26 cellular contexts compared by ENCODE assay signal in the genomic region with DNA sequence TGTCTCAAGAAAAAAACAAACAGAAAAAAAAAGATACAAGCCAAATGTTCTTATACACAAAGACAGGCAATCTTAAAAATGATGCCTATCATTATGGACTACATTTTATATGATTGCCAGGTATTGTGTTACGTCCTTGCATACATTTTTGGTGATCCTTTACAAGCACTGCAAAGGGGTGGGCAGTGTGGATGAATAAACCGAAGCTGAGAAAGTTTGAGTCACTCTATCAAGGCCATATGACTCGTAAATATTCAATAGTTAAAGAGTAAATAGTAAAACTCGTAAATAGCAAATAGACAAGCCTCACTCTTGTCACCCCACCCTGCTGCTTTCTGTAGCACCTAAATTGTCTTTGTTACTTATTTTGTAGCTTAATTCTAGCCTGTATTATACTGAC.
"Had no signal": no experiment of that assay in that cellular context is flagged by ENCODE, and none has a peak within 500 bp of the region (broad histone marks: within the 10 kb centered on the region; RNA-seq: fewer than 3 reads in every experiment).

No MANE protein-coding gene starts in this region.

- H3K4me2 ChIP-seq: SK-N-SH had no signal

- H3K9me3 ChIP-seq: SJCRH30, SK-N-SH had no signal

- H3K36me3 Mint-ChIP-seq: activated naive CD8-positive, alpha-beta T cell treated with anti-CD3 and anti-CD28 coated beads for 36 hours had no signal

- DNase-seq: activated CD4-positive, alpha-beta T cell treated with anti-CD3 and anti-CD28 coated beads for 4 hours; activated CD8-positive, alpha-beta memory T cell treated with anti-CD3 and anti-CD28 coated beads, Interleukin-2, amount 50 U/mL, for 4 hours; activated CD8-positive, alpha-beta T cell treated with anti-CD3 and anti-CD28 coated beads for 36 hours; activated gamma-delta T cell treated with Interleukin-2 at 50 U/mL for 16 hours; activated naive CD4-positive, alpha-beta T cell treated with anti-CD3 and anti-CD28 coated beads, Interleukin-2, amount 10 ng/mL, durations not matched to agents 7 days and 5 days; activated naive CD8-positive, alpha-beta T cell treated with anti-CD3 and anti-CD28 coated beads for 36 hours; activated T-cell treated with anti-CD3 and anti-CD28 coated beads, Interleukin-2, amount 50 U/mL, for 72 hours; anterior cingulate cortex; caudate nucleus; KG1; NCI-H1092; NCI-H1417; NCI-H1930; NCI-H2171; NCI-H2227 treated with DMSO at 0.1 percent for 48 hours; NCI-H446 treated with DMSO at 0.1 percent for 48 hours; NCI-H524 treated with DMSO at 0.1 percent for 48 hours; NCI-H82; RPMI8226; SJCRH30; SK-N-SH; T-helper 1 cell; WERI-Rb-1 had no signal

- H3K36me3 ChIP-seq: SJCRH30, WERI-Rb-1 had no signal

- H3K27me3 Mint-ChIP-seq: activated CD8-positive, alpha-beta T cell treated with anti-CD3 and anti-CD28 coated beads for 36 hours had no signal

- H3K4me3 ChIP-seq: SJCRH30 had no signal

- H3K27ac ChIP-seq: SJCRH30, WERI-Rb-1 had no signal

- ATAC-seq: activated CD8-positive, alpha-beta T cell treated with anti-CD3 and anti-CD28 coated beads for 36 hours; activated T-cell treated with anti-CD3 and anti-CD28 coated beads, Interleukin-2, amount 50 U/mL, for 72 hours; Panc1; Right ventricle myocardium inferior had no signal

- H3K4me3 Mint-ChIP-seq: activated CD8-positive, alpha-beta T cell treated with anti-CD3 and anti-CD28 coated beads for 36 hours; activated naive CD4-positive, alpha-beta T cell treated with anti-CD3 and anti-CD28 coated beads, Interleukin-2, amount 10 ng/mL, durations not matched to agents 7 days and 5 days; activated naive CD8-positive, alpha-beta T cell treated with anti-CD3 and anti-CD28 coated beads for 36 hours; activated T-cell treated with anti-CD3 and anti-CD28 coated beads, Interleukin-2, amount 50 U/mL, for 72 hours had no signal

- H3K27me3 ChIP-seq: SJCRH30 had no signal

- H3K9me3 Mint-ChIP-seq: activated CD8-positive, alpha-beta T cell treated with anti-CD3 and anti-CD28 coated beads for 36 hours; activated naive CD4-positive, alpha-beta T cell treated with anti-CD3 and anti-CD28 coated beads, Interleukin-2, amount 10 ng/mL, durations not matched to agents 7 days and 5 days; activated naive CD8-positive, alpha-beta T cell treated with anti-CD3 and anti-CD28 coated beads for 36 hours; activated T-cell treated with anti-CD3 and anti-CD28 coated beads, Interleukin-2, amount 50 U/mL, for 72 hours; activated T-helper 2 cell treated with anti-CD3 and anti-CD28 coated beads, Interferon-gamma antibody, Interleukin-2, Interleukin-4, amounts not matched to agents 10 μg/mL and 5 μg/mL and 100 μg/mL, durations not matched to agents 14 hours and 24 hours and 36 hours had no signal

- H3K27ac Mint-ChIP-seq: activated CD8-positive, alpha-beta T cell treated with anti-CD3 and anti-CD28 coated beads for 36 hours; activated naive CD8-positive, alpha-beta T cell treated with anti-CD3 and anti-CD28 coated beads for 36 hours; activated T-cell treated with anti-CD3 and anti-CD28 coated beads, Interleukin-2, amount 50 U/mL, for 72 hours; activated T-helper 2 cell treated with anti-CD3 and anti-CD28 coated beads, Interferon-gamma antibody, Interleukin-2, Interleukin-4, amounts not matched to agents 10 μg/mL and 5 μg/mL and 100 μg/mL, durations not matched to agents 14 hours and 24 hours and 36 hours had no signal

- H3K4me1 ChIP-seq: SJCRH30 had no signal
